17 cellular contexts compared by ENCODE assay signal in the genomic region with DNA sequence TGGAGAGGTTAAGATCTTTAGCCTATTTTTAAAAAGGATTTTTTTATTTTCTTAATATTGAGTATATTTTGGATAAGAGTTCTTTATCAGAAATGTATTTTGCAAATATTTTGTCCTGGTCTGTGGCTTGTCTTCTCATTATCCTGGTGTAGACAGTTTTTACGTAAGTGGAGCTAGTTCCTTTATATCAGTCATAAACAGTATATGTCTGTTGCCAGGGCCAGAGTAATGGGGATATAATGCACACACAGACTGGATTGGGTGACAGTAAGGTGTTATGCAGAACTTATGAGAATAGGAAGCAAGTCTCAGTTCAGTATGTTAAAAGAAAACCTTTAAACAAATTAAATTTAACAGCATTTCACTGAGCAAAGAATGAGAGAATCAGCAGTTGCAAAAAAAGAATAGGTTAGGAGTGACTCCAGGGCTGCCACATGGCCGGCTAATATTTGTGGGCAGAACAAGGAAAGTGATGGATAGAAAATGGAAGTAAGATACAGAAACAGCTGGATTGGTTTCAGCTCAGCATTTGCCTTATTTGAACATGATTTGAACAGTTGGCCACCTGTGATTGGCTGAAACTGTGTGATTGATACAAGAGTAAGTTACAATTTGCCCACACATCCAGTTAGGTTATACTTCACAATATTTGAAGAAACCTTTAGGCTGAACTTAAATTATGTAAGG.
A peak's percentile ranks its signal among the peaks of the same experiment; 100 is the strongest.
DNase-seq lines count a peak whose midpoint lies in the region; ATAC-seq, FAIRE-seq and TF ChIP-seq lines count a peak whose summit lies in the region.
"Had no signal": no experiment of that assay in that cellular context is flagged by ENCODE, and none has a peak within 500 bp of the region (broad histone marks: within the 10 kb centered on the region; RNA-seq: fewer than 3 reads in every experiment).

No MANE protein-coding gene starts in this region.

- no peaks in the 10 kb centered on the region for H3K9me3 ChIP-seq in smooth muscle cell (replicated peaks; ENCODE audit: low read depth)
- H3K9me3 ChIP-seq: BLaER1, right lobe of liver, uterus had no signal

- H3K4me3 ChIP-seq in smooth muscle cell (no peak overlapping the region), dorsolateral prefrontal cortex (no peak overlapping the region)
- H3K4me3 ChIP-seq: BLaER1, right lobe of liver, uterus had no signal

- H4K20me1 ChIP-seq in smooth muscle cell (ENCODE audit: low read depth) = no peaks in the 10 kb centered on the region
- H4K20me1 ChIP-seq: BLaER1 had no signal

- H3K4me1 ChIP-seq in smooth muscle cell (ENCODE audit: low read depth) = no peaks in the 10 kb centered on the region
- H3K4me1 ChIP-seq: right lobe of liver, uterus had no signal

- DNase-seq in GM12892 (ENCODE audit: insufficient read length) = no peak
- no peak for DNase-seq in smooth muscle cell (lab: John Stamatoyannopoulos, UW; ENCODE audit: unreplicated experiment)
- no peak for DNase-seq in dorsolateral prefrontal cortex
- no peak for DNase-seq in NCI-H1436 treated with DMSO at 0.1 percent for 48 hours (lab: John Stamatoyannopoulos, UW)
- DNase-seq in iPS-NIHi11 (ENCODE audit: low spot score) = no peak
- DNase-seq: cortex of kidney, foreskin fibroblast, immature natural killer cell, NCI-H2029 treated with DMSO at 0.1 percent for 48 hours, PC-3, right lobe of liver, T-helper 17 cell, uterus had no signal

- H3K27ac ChIP-seq in smooth muscle cell (ENCODE audit: low read depth) (no peak overlapping the region), dorsolateral prefrontal cortex (peak overlapping the region in 7 of 59 donors; percentile 16 to 48 (median 33))
- H3K27ac ChIP-seq: BLaER1, uterus had no signal

- TF ChIP-seq POLR2A in GM12892 (IDR thresholded peaks at IDR 0.05; ENCODE audit: low read depth, low read length) = no peak

- H3K27me3 ChIP-seq in smooth muscle cell (ENCODE audit: low read depth) = peaks cover 30% of the 10 kb centered on the region
- H3K27me3 ChIP-seq in dorsolateral prefrontal cortex = no peaks in the 10 kb centered on the region
- H3K27me3 ChIP-seq: BLaER1, right lobe of liver, uterus had no signal

- H3K79me2 ChIP-seq in smooth muscle cell (ENCODE audit: low read depth) = no peaks in the 10 kb centered on the region

- no peaks in the 10 kb centered on the region for H3K36me3 ChIP-seq in smooth muscle cell (ENCODE audit: low read depth)
- H3K36me3 ChIP-seq: BLaER1, right lobe of liver, uterus had no signal

- no peak overlapping the region for H3K9ac ChIP-seq in smooth muscle cell (ENCODE audit: low read depth)
- H3K9ac ChIP-seq: BLaER1 had no signal

- 90% methylated on average over 2 of the region's 2 CpGs for WGBS in smooth muscle cell (ENCODE audit: low lambda C conversion rate)

- H2AFZ ChIP-seq in smooth muscle cell (ENCODE audit: low read depth) = no peak overlapping the region

- intact Hi-C loops in dorsolateral prefrontal cortex (cut with DNase I) = no loop called here

- ATAC-seq in GM19397 (IDR thresholded peaks at IDR 0.05; ENCODE audit: unreplicated experiment) = peak; percentile 47
- peak; percentile 48 for ATAC-seq in HG02852 (IDR thresholded peaks at IDR 0.05; ENCODE audit: unreplicated experiment)
- peak; percentile 6 for ATAC-seq in HG03575 (IDR thresholded peaks at IDR 0.05; ENCODE audit: extremely low read depth, insufficient number of reproducible peaks, low FRiP score, unreplicated experiment)
- ATAC-seq: PC-3 had no signal

- no peak for TF ChIP-seq CTCF in smooth muscle cell (IDR thresholded peaks at IDR 0.05; ENCODE audit: borderline replicate concordance, insufficient read depth, poor library complexity, severe bottlenecking)
- no peak for TF ChIP-seq CTCF in dorsolateral prefrontal cortex (IDR thresholded peaks at IDR 0.05 in 54 of 56, conservative IDR thresholded peaks at IDR 0.05 in 2 of 56; ENCODE audit: low read depth in 1 of 56, partially characterized antibody in 56 of 56)

- H3K4me2 ChIP-seq in smooth muscle cell = no peak overlapping the region
- H3K4me2 ChIP-seq: BLaER1 had no signal

- no peaks in the 10 kb centered on the region for H3F3A ChIP-seq in smooth muscle cell (ENCODE audit: low read depth)

- peak; percentile 92 for FAIRE-seq in GM12892 (lab: Jason Lieb, UNC)
